22 cellular contexts compared by ENCODE assay signal in genomic region chr11:65630215-65630614, GRCh38. TPM values are rescaled to one million over a fixed set of nuclear protein-coding genes. Genes with fewer than 3 reads are reported as not detected.
"Had no signal": no experiment of that assay in that cellular context is flagged by ENCODE, and none has a peak within 500 bp of the region (broad histone marks: within the 10 kb centered on the region; RNA-seq: fewer than 3 reads in every experiment).

No MANE protein-coding gene starts in this region.

- H3K27ac Mint-ChIP-seq: nephron; stimulated activated naive CD8-positive, alpha-beta T cell treated with anti-CD3 and anti-CD28 coated beads, Interleukin-15, amount 100 ng/mL, for 72 hours had no signal

- H3K4me1 Mint-ChIP-seq: nephron had no signal

- H3K36me3 Mint-ChIP-seq: naive B cell had no signal

- H3K4me3 ChIP-seq: left lung, lung, prostate gland, sigmoid colon, skin epidermis, thoracic aorta, transverse colon had no signal

- H3K9me3 Mint-ChIP-seq: naive B cell; nephron; stimulated activated naive B cell treated with anti-CD40 and anti-IgM and Interleukin-4, amounts not matched to agents 10 μg/mL and 1 μg/mL and 100 μg/mL, for 72 hours; stimulated activated naive CD8-positive, alpha-beta T cell treated with anti-CD3 and anti-CD28 coated beads, Interleukin-15, amount 100 ng/mL, for 72 hours had no signal

- ATAC-seq: esophagus mucosa; left lung; stimulated activated naive B cell treated with anti-CD40 and anti-IgM and Interleukin-4, amounts not matched to agents 10 μg/mL and 1 μg/mL and 100 μg/mL, for 72 hours; stimulated activated naive CD8-positive, alpha-beta T cell treated with anti-CD3 and anti-CD28 coated beads, Interleukin-15, amount 100 ng/mL, for 72 hours had no signal

- H3K4me3 Mint-ChIP-seq: naive B cell; nephron; stimulated activated naive B cell treated with anti-CD40 and anti-IgM and Interleukin-4, amounts not matched to agents 10 μg/mL and 1 μg/mL and 100 μg/mL, for 72 hours; stimulated activated naive CD8-positive, alpha-beta T cell treated with anti-CD3 and anti-CD28 coated beads, Interleukin-15, amount 100 ng/mL, for 72 hours had no signal

- H3K27me3 Mint-ChIP-seq: naive B cell; stimulated activated naive B cell treated with anti-CD40 and anti-IgM and Interleukin-4, amounts not matched to agents 10 μg/mL and 1 μg/mL and 100 μg/mL, for 72 hours; stimulated activated naive CD8-positive, alpha-beta T cell treated with anti-CD3 and anti-CD28 coated beads, Interleukin-15, amount 100 ng/mL, for 72 hours had no signal

- H3K27me3 ChIP-seq: left lung, sigmoid colon, transverse colon had no signal

- DNase-seq: effector memory CD4-positive, alpha-beta T cell; islet precursor cell; mesenchymal stem cell; midbrain; naive B cell; sigmoid colon; stimulated activated CD4-positive, alpha-beta T cell treated with anti-CD3 and anti-CD28 coated beads, Interleukin-2, amount 100 ng/mL, for 24 hours; stimulated activated CD4-positive, alpha-beta T cell treated with anti-CD3 and anti-CD28 coated beads, Interleukin-4, amount 100 ng/mL, for 4 hours; stimulated activated naive B cell treated with anti-CD40 and anti-IgM and Interleukin-4, amounts not matched to agents 10 μg/mL and 1 μg/mL and 100 μg/mL, for 72 hours; stimulated activated naive CD8-positive, alpha-beta T cell treated with anti-CD3 and anti-CD28 coated beads, Interleukin-15, amount 100 ng/mL, for 72 hours; transverse colon had no signal

- FAIRE-seq: endometrium, frontal cortex had no signal

- H3K4me1 ChIP-seq: parathyroid adenoma, prostate gland had no signal

- H3K9me3 ChIP-seq: left lung, prostate gland, sigmoid colon, thoracic aorta, transverse colon had no signal

- H3K27ac ChIP-seq: left lung, parathyroid adenoma, prostate gland, sigmoid colon, skin epidermis, thoracic aorta, transverse colon had no signal

- H2AFZ ChIP-seq: parathyroid adenoma had no signal

- H3K9ac ChIP-seq: parathyroid adenoma had no signal

RNA-seq across cellular contexts. Expression of gene KCNK7, which starts 34.6 kb away (rescaled TPM):
- total RNA-seq: fibroblast of lung, frontal cortex had no signal
- polyA plus RNA-seq: fibroblast of lung had no signal
